In genomic region chr13:58935689-58936088, GRCh38 we compare ENCODE assay signal across 27 cellular contexts.
"Had no signal": no experiment of that assay in that cellular context is flagged by ENCODE, and none has a peak within 500 bp of the region (broad histone marks: within the 10 kb centered on the region; RNA-seq: fewer than 3 reads in every experiment).

No MANE protein-coding gene starts in this region.

- H3K4me3 ChIP-seq: neural progenitor cell, ovary, psoas muscle, right lobe of liver, sigmoid colon, suprapubic skin, testis, tibial artery, transverse colon, vagina had no signal

- H3K4me2 ChIP-seq: neural progenitor cell had no signal

- H3K79me2 ChIP-seq: parathyroid adenoma had no signal

- H3K9ac ChIP-seq: neural progenitor cell, parathyroid adenoma had no signal

- H3K9me3 ChIP-seq: ovary, psoas muscle, right lobe of liver, sigmoid colon, suprapubic skin, testis, tibial artery, transverse colon, vagina had no signal

- H3K27me3 ChIP-seq: neural progenitor cell, ovary, right lobe of liver, sigmoid colon, suprapubic skin, testis, tibial artery, transverse colon, vagina had no signal

- H2AFZ ChIP-seq: neural progenitor cell, parathyroid adenoma had no signal

- H3K36me3 ChIP-seq: neural progenitor cell, ovary, right lobe of liver, sigmoid colon, suprapubic skin, tibial artery, transverse colon, vagina had no signal

- H3K4me1 ChIP-seq: neural progenitor cell, parathyroid adenoma, psoas muscle, right lobe of liver, sigmoid colon, suprapubic skin, testis, tibial artery, transverse colon, vagina had no signal

- H3K27ac ChIP-seq: neural progenitor cell, ovary, parathyroid adenoma, psoas muscle, right lobe of liver, sigmoid colon, suprapubic skin, testis, tibial artery, transverse colon, vagina had no signal

- DNase-seq: naive thymus-derived CD4-positive, alpha-beta T cell; natural killer cell; occipital lobe; ovary; psoas muscle; right lobe of liver; sigmoid colon; small intestine; stimulated activated CD4-positive, alpha-beta T cell treated with anti-CD3 and anti-CD28 coated beads, Interleukin-12 subunit alpha, Interleukin-12 subunit beta, amount 100 ng/mL, for 4 hours; stimulated activated CD4-positive, alpha-beta T cell treated with anti-CD3 and anti-CD28 coated beads, Interleukin-1b, Interleukin-23, amount 100 ng/mL, for 48 hours; stimulated activated CD4-positive, alpha-beta T cell treated with anti-CD3 and anti-CD28 coated beads, Interleukin-4, amount 100 ng/mL, for 1 hour; stimulated activated CD4-positive, alpha-beta T cell treated with anti-CD3 and anti-CD28 coated beads, Interleukin-4, amount 100 ng/mL, for 4 hours; stimulated activated CD8-positive, alpha-beta memory T cell treated with anti-CD3 and anti-CD28 coated beads, Interleukin-4, amount 100 ng/mL, for 48 hours; stimulated activated naive CD4-positive, alpha-beta T cell; stimulated activated naive CD8-positive, alpha-beta T cell treated with anti-CD3 and anti-CD28 coated beads, Interleukin-15, amount 100 ng/mL, for 72 hours; stimulated activated naive CD8-positive, alpha-beta T cell treated with anti-CD3 and anti-CD28 coated beads, Interleukin-15, Interleukin-2, amounts not matched to agents 100 U/mL and 50 U/mL, for 24 hours; substantia nigra; testis; tibial artery; transverse colon had no signal

- FAIRE-seq: small intestine, urothelium cell line had no signal

- ATAC-seq: naive thymus-derived CD4-positive, alpha-beta T cell; natural killer cell; psoas muscle; right cardiac atrium; right lobe of liver; stimulated activated memory B cell treated with anti-CD40 and anti-IgM and Interleukin-4, amounts not matched to agents 10 μg/mL and 1 μg/mL and 100 μg/mL, for 72 hours; stimulated activated naive CD8-positive, alpha-beta T cell treated with anti-CD3 and anti-CD28 coated beads, Interleukin-15, amount 100 ng/mL, for 72 hours; stimulated activated naive CD8-positive, alpha-beta T cell treated with anti-CD3 and anti-CD28 coated beads, Interleukin-15, Interleukin-2, amounts not matched to agents 100 U/mL and 50 U/mL, for 24 hours had no signal
